ENCODE assay signal across 2 cellular contexts in the genomic region with DNA sequence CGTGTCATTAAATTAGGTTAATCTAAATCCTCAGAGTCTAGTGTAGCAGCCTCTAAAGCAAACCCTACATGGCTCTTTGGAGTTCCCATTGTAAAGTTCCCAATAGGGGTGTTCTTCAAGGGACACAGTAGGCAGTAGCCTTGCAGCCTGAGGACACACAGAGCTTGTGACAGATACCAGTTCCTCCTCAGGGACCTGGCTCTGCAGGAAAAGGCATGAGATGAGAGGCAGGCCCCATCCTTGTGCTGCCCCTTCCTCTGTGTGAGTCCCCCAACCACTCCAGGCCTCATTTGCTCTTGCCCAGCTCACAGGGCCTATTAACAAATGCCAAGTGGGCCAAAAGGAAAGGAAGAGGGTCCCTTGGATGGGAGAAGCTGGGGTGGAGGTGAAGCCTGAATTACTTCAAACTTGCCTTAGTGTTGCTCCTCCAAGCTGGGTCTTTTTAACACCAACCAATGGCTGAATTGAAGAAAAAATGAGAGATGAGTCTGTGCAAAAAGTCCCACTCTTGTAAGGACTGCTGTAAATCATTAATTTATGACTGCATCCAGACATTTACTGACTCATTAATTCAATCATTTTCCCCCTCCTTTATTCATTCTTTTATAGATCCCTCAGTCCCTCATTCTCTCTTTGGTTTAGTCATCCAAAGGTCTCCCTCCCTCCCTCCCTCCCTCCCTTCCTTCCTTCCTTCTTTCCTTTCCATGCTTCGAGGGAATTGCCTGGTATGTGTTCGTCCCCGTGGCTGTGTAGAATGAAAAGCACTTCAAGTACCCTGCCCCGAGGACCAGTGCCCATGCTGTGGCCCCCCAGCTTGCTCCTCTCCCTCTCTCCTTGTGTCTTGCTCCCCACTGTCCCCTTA.
TF ChIP-seq lines count a peak whose summit lies in the region.

No MANE protein-coding gene starts in this region.

TF ChIP-seq in A549, 52 proteins besides CTCF, POLR2A, EP300 and RAD21 (continued from another document):
- no peak for TF ChIP-seq E2F6 (IDR thresholded peaks at IDR 0.05; ENCODE audit: borderline replicate concordance, low read depth)
- no peak for TF ChIP-seq NPAS2 (CRISPR knock-in tag; IDR thresholded peaks at IDR 0.05; ENCODE audit: borderline replicate concordance)
- 0 out of 5 replicates have a peak, but pooled peaks of 1 of the 2 experiments have one; percentile 6 for TF ChIP-seq JUN (IDR thresholded peaks at IDR 0.05)
- no peak for TF ChIP-seq BCL3 (IDR thresholded peaks at IDR 0.05)
- TF ChIP-seq MAFK (IDR thresholded peaks at IDR 0.05; ENCODE audit: partially characterized antibody) = no peak
- TF ChIP-seq HEYL (CRISPR knock-in tag; IDR thresholded peaks at IDR 0.05) = no peak
- TF ChIP-seq HES2 (IDR thresholded peaks at IDR 0.05) = no peak
- peak; percentile 44; the same call in 1 of the 2 replicates for TF ChIP-seq FOSL2 (IDR thresholded peaks at IDR 0.05)
- peak; percentile 19; the same call in 1 of the 2 replicates for TF ChIP-seq FOSL2 (CRISPR knock-in tag; IDR thresholded peaks at IDR 0.05)

TF ChIP-seq in SK-N-SH, 30 proteins besides CTCF, POLR2A, EP300 and RAD21 (continued from another document):
- TF ChIP-seq, protein P1, sequence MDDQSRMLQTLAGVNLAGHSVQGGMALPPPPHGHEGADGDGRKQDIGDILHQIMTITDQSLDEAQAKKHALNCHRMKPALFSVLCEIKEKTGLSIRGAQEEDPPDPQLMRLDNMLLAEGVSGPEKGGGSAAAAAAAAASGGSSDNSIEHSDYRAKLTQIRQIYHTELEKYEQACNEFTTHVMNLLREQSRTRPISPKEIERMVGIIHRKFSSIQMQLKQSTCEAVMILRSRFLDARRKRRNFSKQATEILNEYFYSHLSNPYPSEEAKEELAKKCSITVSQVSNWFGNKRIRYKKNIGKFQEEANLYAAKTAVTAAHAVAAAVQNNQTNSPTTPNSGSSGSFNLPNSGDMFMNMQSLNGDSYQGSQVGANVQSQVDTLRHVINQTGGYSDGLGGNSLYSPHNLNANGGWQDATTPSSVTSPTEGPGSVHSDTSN (IDR thresholded peaks at IDR 0.05) = peak; percentile 82
- peak; percentile 35; the same call in 1 of the 2 replicates for TF ChIP-seq FOSL2 (IDR thresholded peaks at IDR 0.05; ENCODE audit: borderline replicate concordance, low read depth)
